In the genomic region with DNA sequence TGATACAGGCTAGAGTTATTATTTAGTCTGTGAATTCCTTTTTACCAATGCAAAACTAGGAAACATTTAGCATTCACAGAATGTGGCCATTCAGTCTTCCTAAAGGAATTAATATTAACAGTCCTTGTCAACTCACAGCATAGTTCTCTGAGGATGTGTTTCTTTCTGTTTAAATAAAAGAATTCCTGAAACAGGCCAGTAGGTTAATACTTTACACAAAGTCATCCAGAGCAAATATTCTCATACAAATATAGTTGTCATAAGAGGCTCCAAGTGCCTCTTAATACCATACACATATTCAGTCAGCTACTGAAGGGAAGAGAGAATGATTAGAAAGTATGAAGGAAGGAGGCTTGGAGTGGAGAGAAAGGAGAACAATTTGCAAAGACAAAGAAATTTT, we compare ENCODE assay signal across 15 cellular contexts.
"Had no signal": no experiment of that assay in that cellular context is flagged by ENCODE, and none has a peak within 500 bp of the region (broad histone marks: within the 10 kb centered on the region; RNA-seq: fewer than 3 reads in every experiment).

No MANE protein-coding gene starts in this region.

- H3K27ac Mint-ChIP-seq: activated naive CD8-positive, alpha-beta T cell treated with anti-CD3 and anti-CD28 coated beads, Interleukin-2, amount 50 U/mL, for 24 hours; activated T-helper 17 cell treated with anti-CD3 and anti-CD28 coated beads, Interleukin-2, amount 50 U/mL, for 72 hours; effector memory CD8-positive, alpha-beta T cell; neural progenitor cell had no signal

- H3K27ac ChIP-seq: ascending aorta, gastrocnemius medialis, left ventricle myocardium inferior, neural progenitor cell, ovary had no signal

- H2AFZ ChIP-seq: neural progenitor cell had no signal

- H3K36me3 ChIP-seq: ascending aorta, gastrocnemius medialis, left ventricle myocardium inferior, neural progenitor cell, ovary had no signal

- H3K4me3 Mint-ChIP-seq: activated naive CD8-positive, alpha-beta T cell treated with anti-CD3 and anti-CD28 coated beads, Interleukin-2, amount 50 U/mL, for 24 hours; activated T-helper 17 cell treated with anti-CD3 and anti-CD28 coated beads, Interleukin-2, amount 50 U/mL, for 72 hours; effector memory CD8-positive, alpha-beta T cell; neural progenitor cell had no signal

- H3K9me3 ChIP-seq: ascending aorta, gastrocnemius medialis, left ventricle myocardium inferior, ovary had no signal

- DNase-seq: activated CD4-positive, alpha-beta T cell treated with anti-CD3 and anti-CD28 coated beads, Interleukin-2, amount 50 U/mL, for 1 hour; activated naive CD4-positive, alpha-beta T cell treated with Interleukin-2 at 50 U/mL for 16 hours; activated naive CD8-positive, alpha-beta T cell treated with anti-CD3 and anti-CD28 coated beads, Interleukin-2, amount 50 U/mL, for 24 hours; activated T-cell treated with anti-CD3 and anti-CD28 coated beads for 4 hours; dermis blood vessel endothelial cell; effector memory CD8-positive, alpha-beta T cell; gastrocnemius medialis; left ventricle myocardium inferior; ovary; stimulated activated CD4-positive, alpha-beta T cell treated with anti-CD3 and anti-CD28 coated beads, Interleukin-1b, Interleukin-23, amount 100 ng/mL, for 48 hours had no signal

- H3K27me3 ChIP-seq: ascending aorta, gastrocnemius medialis, neural progenitor cell, ovary had no signal

- H3K9ac ChIP-seq: neural progenitor cell had no signal

- H3K36me3 Mint-ChIP-seq: neural progenitor cell had no signal

- H3K4me3 ChIP-seq: ascending aorta, gastrocnemius medialis, left ventricle myocardium inferior, neural progenitor cell, ovary had no signal

- H3K4me1 Mint-ChIP-seq: activated naive CD8-positive, alpha-beta T cell treated with anti-CD3 and anti-CD28 coated beads, Interleukin-2, amount 50 U/mL, for 24 hours; activated T-helper 17 cell treated with anti-CD3 and anti-CD28 coated beads, Interleukin-2, amount 50 U/mL, for 72 hours had no signal

- H3K27me3 Mint-ChIP-seq: activated naive CD8-positive, alpha-beta T cell treated with anti-CD3 and anti-CD28 coated beads, Interleukin-2, amount 50 U/mL, for 24 hours; effector memory CD8-positive, alpha-beta T cell had no signal

- H3K9me3 Mint-ChIP-seq: activated naive CD8-positive, alpha-beta T cell treated with anti-CD3 and anti-CD28 coated beads, Interleukin-2, amount 50 U/mL, for 24 hours; activated T-helper 17 cell treated with anti-CD3 and anti-CD28 coated beads, Interleukin-2, amount 50 U/mL, for 72 hours; effector memory CD8-positive, alpha-beta T cell; neural progenitor cell had no signal

- H3K4me1 ChIP-seq: ascending aorta, gastrocnemius medialis had no signal

- ATAC-seq: activated CD4-positive, CD25-positive, alpha-beta regulatory T cell treated with anti-CD3 and anti-CD28 coated beads, Interleukin-2, amount 50 U/mL, for 24 hours; activated naive CD8-positive, alpha-beta T cell treated with anti-CD3 and anti-CD28 coated beads, Interleukin-2, amount 50 U/mL, for 24 hours; activated T-helper 17 cell treated with anti-CD3 and anti-CD28 coated beads, Interleukin-2, amount 50 U/mL, for 72 hours; effector memory CD8-positive, alpha-beta T cell; gastrocnemius medialis; sciatic nerve had no signal

- H3K4me2 ChIP-seq: neural progenitor cell had no signal
